Comparison of ENCODE assay signal across 8 cellular contexts in the genomic region with DNA sequence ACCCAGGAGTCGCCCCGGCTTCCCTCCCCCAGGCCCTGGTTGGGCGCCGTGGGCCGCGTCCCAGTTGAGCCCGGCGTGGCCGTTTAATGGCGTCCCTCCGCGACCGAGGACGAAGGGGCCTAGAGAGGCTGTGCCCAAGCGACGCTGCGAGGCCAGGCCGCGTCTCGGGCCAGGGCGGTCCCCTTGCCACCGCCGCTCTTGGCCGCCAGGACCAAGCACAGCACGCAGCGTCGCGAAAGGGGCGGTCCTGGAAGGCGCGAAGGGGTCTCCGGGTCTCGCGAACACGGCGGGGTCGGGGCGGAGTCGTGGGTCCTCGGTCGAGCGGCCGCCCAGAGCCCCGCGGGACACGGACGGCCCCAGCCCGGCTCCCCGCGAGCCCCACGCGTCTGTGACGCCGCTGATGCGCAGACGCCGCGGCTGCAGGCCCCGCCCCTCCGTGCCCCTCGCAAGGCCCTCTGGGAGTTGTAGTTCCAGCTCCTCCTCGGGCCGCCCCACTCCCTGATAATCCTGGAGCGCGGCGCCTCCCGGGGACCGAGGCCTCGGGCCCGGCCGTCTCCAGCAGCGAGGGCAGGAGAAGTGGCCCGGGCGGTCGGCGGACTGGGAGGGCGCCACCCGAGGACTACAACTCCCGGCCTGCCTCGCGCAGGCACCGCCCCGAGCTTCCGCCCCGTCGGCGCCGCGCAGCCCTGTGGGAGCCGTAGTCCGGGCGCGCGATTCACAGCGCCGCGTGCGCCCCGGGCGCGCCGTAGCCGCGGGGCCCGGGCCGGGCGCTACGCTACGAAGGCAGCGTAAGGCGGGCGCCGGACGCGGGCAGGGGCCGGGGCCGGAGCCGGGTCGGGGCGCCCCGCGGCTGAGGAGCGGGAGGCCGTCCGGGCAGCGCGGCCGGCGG. TPM values are rescaled to one million over a fixed set of nuclear protein-coding genes. Genes with fewer than 3 reads are reported as not detected.
DNase-seq lines count a peak whose midpoint lies in the region; ATAC-seq and TF ChIP-seq lines count a peak whose summit lies in the region.

Gene CAPN15 (plus strand): TSS at position 698 of the 889 bp plus-strand sequence. CDS start 19,127 bp downstream, outside the sequence.

- TF ChIP-seq CTCF in AG09319 (IDR thresholded peaks at IDR 0.05; ENCODE audit: low read depth, low read length) (no peak), choroid plexus epithelial cell (conservative IDR thresholded peaks at IDR 0.05; ENCODE audit: low read depth, low read length) (no peak)

- peak within 1 kb of the TSS; percentile 96 for H3K27ac Mint-ChIP-seq in activated CD4-positive, alpha-beta T cell treated with anti-CD3 and anti-CD28 coated beads for 36 hours

- DNase-seq in AG09319 (ENCODE audit: extremely low read depth, low read depth) (peak; percentile 69), NCI-H460 (ENCODE audit: extremely low read depth, low read depth) (peak; percentile 75), choroid plexus epithelial cell (ENCODE audit: low read depth) (peak; percentile 86)
- DNase-seq in activated CD4-positive, alpha-beta T cell treated with anti-CD3 and anti-CD28 coated beads for 36 hours, result peak; percentile 91
- peak; percentile 79 to 82 for DNase-seq in stimulated activated CD4-positive, alpha-beta T cell treated with anti-CD3 and anti-CD28 coated beads, Interleukin-1b, Interleukin-23, amount 100 ng/mL, for 4 hours (ENCODE audit: low read depth in 2 of 2)

- peak; percentile 54 for ATAC-seq in GM19043 (IDR thresholded peaks at IDR 0.05; ENCODE audit: low read depth, unreplicated experiment)
- peak; percentile 74 for ATAC-seq in HG03354 (IDR thresholded peaks at IDR 0.05; ENCODE audit: poor library complexity, severe bottlenecking, unreplicated experiment)
- peak; percentile 71 for ATAC-seq in activated CD4-positive, alpha-beta T cell treated with anti-CD3 and anti-CD28 coated beads for 36 hours

- no peaks in the 10 kb centered on the region for H3K27me3 Mint-ChIP-seq in activated CD4-positive, alpha-beta T cell treated with anti-CD3 and anti-CD28 coated beads for 36 hours

- peaks cover 35% of the 10 kb centered on the region for H3K4me1 Mint-ChIP-seq in activated CD4-positive, alpha-beta T cell treated with anti-CD3 and anti-CD28 coated beads for 36 hours

- intact Hi-C loops in activated CD4-positive, alpha-beta T cell treated with anti-CD3 and anti-CD28 coated beads for 36 hours (cut with DNase I, micrococcal nuclease), result loop anchor here (1.0 to 5.0 kb wide), 21 partner anchors 42 to 1180 kb away; partner anchors contain the start of genes METTL26 (in 2 of the 2), AXIN1 (in 1 of the 2), CRAMP1 (in 1 of the 2) and DECR2 (in 1 of the 2)

- peak within 1 kb of the TSS; percentile 85 for H3K4me3 ChIP-seq in choroid plexus epithelial cell (ENCODE audit: low read depth, low read length)

- H3K27ac ChIP-seq in layer of hippocampus (ENCODE audit: low read depth, low read length), result peak within 1 kb of the TSS; percentile 99

- H3K36me3 Mint-ChIP-seq in activated CD4-positive, alpha-beta T cell treated with anti-CD3 and anti-CD28 coated beads for 36 hours (ENCODE audit: low read depth), result peaks cover 25% of the 10 kb centered on the region

- POLR2A ChIA-PET in activated CD4-positive, alpha-beta T cell treated with anti-CD3 and anti-CD28 coated beads for 36 hours (lab: Charles Lee), result no interaction called here

- H3K27me3 ChIP-seq in layer of hippocampus (ENCODE audit: control insufficient read depth, insufficient read depth, low read length), result no peaks in the 10 kb centered on the region

- H3K4me3 Mint-ChIP-seq in activated CD4-positive, alpha-beta T cell treated with anti-CD3 and anti-CD28 coated beads for 36 hours, result peak within 1 kb of the TSS; percentile 94

- H3K9me3 Mint-ChIP-seq in activated CD4-positive, alpha-beta T cell treated with anti-CD3 and anti-CD28 coated beads for 36 hours (ENCODE audit: low read depth), result no peaks in the 10 kb centered on the region

- CTCF ChIA-PET in activated CD4-positive, alpha-beta T cell treated with anti-CD3 and anti-CD28 coated beads for 36 hours (lab: Charles Lee), result interaction anchor here (0.6 to 0.7 kb wide), 2 partner anchors 81 to 113 kb away, joined by 4 read pairs; no protein-coding TSS in a partner anchor

RNA-seq across cellular contexts. Expression of gene CAPN15, which starts in this region (rescaled TPM):
- 32.4 and 41.4 TPM in 2 replicates for total RNA-seq in NCI-H460 (2014; rRNA removed; shearing (Covaris generic))
- 116 and 128 TPM in 2 replicates for polyA plus RNA-seq in NCI-H460 (2014; cell fraction: nucleus; rRNA removed)
- total RNA-seq in activated CD4-positive, alpha-beta T cell treated with anti-CD3 and anti-CD28 coated beads for 36 hours, result 10 to 100 TPM; 64.7 to 69.7 TPM

Comparison
In these comparisons a context has a peak if more than half of its experiments do, and no peak if none do; other contexts are left out.
1. Peak in every context shown above with its lines: DNase-seq, ATAC-seq, H3K4me3 ChIP-seq and H3K27ac ChIP-seq.